Comparison of ENCODE assay signal across 1 cellular context in genomic region chr12:29797565-29798360, GRCh38.
TF ChIP-seq lines count a peak whose summit lies in the region.

No MANE protein-coding gene starts in this region.

TF ChIP-seq in SK-N-SH, 30 proteins besides CTCF, POLR2A, EP300 and RAD21 (continued from another document):
- TF ChIP-seq JUND (IDR thresholded peaks at IDR 0.05) (no peak), FOXJ3 (CRISPR knock-in tag; IDR thresholded peaks at IDR 0.05) (no peak), MAX (IDR thresholded peaks at IDR 0.05; ENCODE audit: low read depth) (no peak), MEF2A (IDR thresholded peaks at IDR 0.05; ENCODE audit: borderline replicate concordance, low read depth) (no peak), GATA2 (CRISPR knock-in tag; IDR thresholded peaks at IDR 0.05) (no peak), MXI1 (IDR thresholded peaks at IDR 0.05; ENCODE audit: low read depth, low read length) (no peak), FOSL2 (IDR thresholded peaks at IDR 0.05; ENCODE audit: borderline replicate concordance, low read depth) (no peak), USF2 (IDR thresholded peaks at IDR 0.05; ENCODE audit: borderline replicate concordance, low read depth, low read length) (no peak), REST (IDR thresholded peaks at IDR 0.05; ENCODE audit: low read depth, low read length) (no peak), RCOR1 (IDR thresholded peaks at IDR 0.05; ENCODE audit: low read length) (no peak), GABPA (IDR thresholded peaks at IDR 0.05; ENCODE audit: low read depth) (no peak), FOXM1 (IDR thresholded peaks at IDR 0.05; ENCODE audit: low read depth) (no peak), TAF1 (IDR thresholded peaks at IDR 0.05; ENCODE audit: borderline replicate concordance, low read depth, low read length) (no peak), IRF3 (IDR thresholded peaks at IDR 0.05; ENCODE audit: low read depth, low read length) (no peak), TCF12 (IDR thresholded peaks at IDR 0.05) (no peak)
- TF ChIP-seq, protein P1, sequence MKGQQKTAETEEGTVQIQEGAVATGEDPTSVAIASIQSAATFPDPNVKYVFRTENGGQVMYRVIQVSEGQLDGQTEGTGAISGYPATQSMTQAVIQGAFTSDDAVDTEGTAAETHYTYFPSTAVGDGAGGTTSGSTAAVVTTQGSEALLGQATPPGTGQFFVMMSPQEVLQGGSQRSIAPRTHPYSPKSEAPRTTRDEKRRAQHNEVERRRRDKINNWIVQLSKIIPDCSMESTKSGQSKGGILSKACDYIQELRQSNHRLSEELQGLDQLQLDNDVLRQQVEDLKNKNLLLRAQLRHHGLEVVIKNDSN (IDR thresholded peaks at IDR 0.05; ENCODE audit: borderline replicate concordance, low read depth) = no peak
